Comparison of ENCODE assay signal across 19 cellular contexts in the genomic region with DNA sequence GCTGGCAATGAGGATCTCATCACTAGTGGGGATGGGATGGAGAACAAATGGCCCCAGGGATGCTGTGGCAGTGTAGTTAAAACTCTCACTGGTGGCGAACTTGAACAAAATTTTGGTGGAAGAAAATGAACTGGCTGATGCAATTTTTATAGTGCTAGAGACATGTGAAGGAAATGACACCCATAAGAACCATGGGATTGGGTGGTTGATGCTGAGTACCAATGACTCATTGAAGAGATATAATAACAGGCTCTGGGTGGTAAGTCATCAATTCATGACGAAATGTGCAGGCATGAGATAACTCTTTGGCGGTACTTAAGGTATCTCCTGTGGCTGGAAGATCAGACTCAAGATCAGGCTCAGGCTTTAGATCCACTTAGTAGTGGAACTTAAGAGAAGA.
DNase-seq lines count a peak whose midpoint lies in the region; ATAC-seq and TF ChIP-seq lines count a peak whose summit lies in the region.
"Had no signal": no experiment of that assay in that cellular context is flagged by ENCODE, and none has a peak within 500 bp of the region (broad histone marks: within the 10 kb centered on the region; RNA-seq: fewer than 3 reads in every experiment).

No MANE protein-coding gene starts in this region.

- DNase-seq in EL (peak; percentile 53), brain microvascular endothelial cell (peak; percentile 65), iris pigment epithelial cell (ENCODE audit: low read depth) (peak; percentile 86), mesothelial cell of epicardium (ENCODE audit: low spot score in 2 of 2, unreplicated experiment in 2 of 2) (no peak), NCI-H2029 treated with DMSO at 0.1 percent for 48 hours (lab: John Stamatoyannopoulos, UW) (no peak), testis (no peak)
- DNase-seq: activated naive CD4-positive, alpha-beta T cell treated with anti-CD3 and anti-CD28 coated beads, Interleukin-2, amount 50 U/mL, for 16 hours; activated T-cell treated with anti-CD3 and anti-CD28 coated beads for 4 hours; Kasumi-1; left ventricle myocardium inferior; NCI-H1930; NCI-H524; tibial artery had no signal

- no peak overlapping the region for H3K4me3 Mint-ChIP-seq in mesothelial cell of epicardium

- H3K9me3 Mint-ChIP-seq in mesothelial cell of epicardium, result no peaks in the 10 kb centered on the region

- H3K27me3 ChIP-seq in Loucy (ENCODE audit: insufficient read depth, low read length, poor library complexity, severe bottlenecking), result no peaks in the 10 kb centered on the region
- no peaks in the 10 kb centered on the region for H3K27me3 ChIP-seq in brain microvascular endothelial cell (replicated peaks)
- no peaks in the 10 kb centered on the region for H3K27me3 ChIP-seq in testis
- H3K27me3 ChIP-seq: BLaER1 treated with 17β-estradiol and CSF1 and Interleukin-3, amounts not matched to agents 10 nM and 100 nM; SJSA1; tibial artery had no signal

- H3K27ac Mint-ChIP-seq in mesothelial cell of epicardium, result no peak overlapping the region

- no peaks in the 10 kb centered on the region for H3K27me3 Mint-ChIP-seq in mesothelial cell of epicardium (ENCODE audit: low read depth)

- H3K4me1 ChIP-seq in Loucy (ENCODE audit: insufficient read depth, low read length, poor library complexity, severe bottlenecking) (peaks cover 3% of the 10 kb centered on the region), testis (no peaks in the 10 kb centered on the region)
- H3K4me1 ChIP-seq: left ventricle myocardium inferior, SJSA1, tibial artery had no signal

- peaks cover 8% of the 10 kb centered on the region for H3K4me1 Mint-ChIP-seq in mesothelial cell of epicardium

- no peak for TF ChIP-seq POLR2A in testis (IDR thresholded peaks at IDR 0.05)

- no peaks in the 10 kb centered on the region for H3K36me3 Mint-ChIP-seq in mesothelial cell of epicardium

- H2AFZ ChIP-seq in Loucy (ENCODE audit: low read length), result peak overlapping the region; percentile 42; the same call in 1 of the 2 replicates

- H3K9ac ChIP-seq in Loucy (ENCODE audit: low read depth, low read length, poor library complexity, severe bottlenecking), result no peak overlapping the region
- H3K9ac ChIP-seq: BLaER1 treated with 17β-estradiol and CSF1 and Interleukin-3, amounts not matched to agents 10 nM and 100 nM had no signal

- in situ Hi-C loops in brain microvascular endothelial cell (cut with HindIII; ENCODE audit: low pct_ligation_motif_present, low sequenced_read_pairs), result no loop called here

- no peaks in the 10 kb centered on the region for H3F3A ChIP-seq in Loucy (ENCODE audit: low read depth)

- WGBS in testis, 2 donors, result 97 to 100% methylated on average over 3 of the region's 3 CpGs

- intact Hi-C loops in testis (cut with DNase I; ENCODE audit: low total_unique reads), result no loop called here

- no peak for ATAC-seq in HG02884 (IDR thresholded peaks at IDR 0.05; ENCODE audit: unreplicated experiment)

- TF ChIP-seq CTCF in Loucy (conservative IDR thresholded peaks at IDR 0.05; ENCODE audit: low read length) (no peak), brain microvascular endothelial cell (IDR thresholded peaks at IDR 0.05; ENCODE audit: low read depth, low read length, missing control alignments) (no peak), mesothelial cell of epicardium (IDR thresholded peaks at IDR 0.05; ENCODE audit: unreplicated experiment) (no peak), testis (IDR thresholded peaks at IDR 0.05) (no peak)

- no peaks in the 10 kb centered on the region for H3K9me2 ChIP-seq in Loucy (replicated peaks; ENCODE audit: low read depth, low read length)

- H3K9me3 ChIP-seq in Loucy (ENCODE audit: insufficient read depth, low read depth, low read length) (no peaks in the 10 kb centered on the region), testis (no peaks in the 10 kb centered on the region)
- H3K9me3 ChIP-seq: BLaER1 treated with 17β-estradiol and CSF1 and Interleukin-3, amounts not matched to agents 10 nM and 100 nM; left ventricle myocardium inferior; SJSA1; tibial artery had no signal

- H3K4me2 ChIP-seq in Loucy (ENCODE audit: low read depth, low read length, poor library complexity, severe bottlenecking), result no peak overlapping the region
- H3K4me2 ChIP-seq: smooth muscle cell had no signal

- H3K4me3 ChIP-seq in Loucy (ENCODE audit: low read length, poor library complexity, severe bottlenecking) (no peak overlapping the region), brain microvascular endothelial cell (ENCODE audit: low read depth, low read length) (no peak overlapping the region), testis (no peak overlapping the region)
- H3K4me3 ChIP-seq: BLaER1 treated with 17β-estradiol and CSF1 and Interleukin-3, amounts not matched to agents 10 nM and 100 nM; left ventricle myocardium inferior; SJSA1; smooth muscle cell; tibial artery had no signal

- no peaks in the 10 kb centered on the region for H3K79me2 ChIP-seq in Loucy (ENCODE audit: insufficient read depth, low read length)

- no peaks in the 10 kb centered on the region for H4K20me1 ChIP-seq in Loucy (ENCODE audit: insufficient read depth, low read length, poor library complexity, severe bottlenecking)
- H4K20me1 ChIP-seq: BLaER1 treated with 17β-estradiol and CSF1 and Interleukin-3, amounts not matched to agents 10 nM and 100 nM had no signal

- H3K36me3 ChIP-seq in Loucy (ENCODE audit: insufficient read depth, low read length), result no peaks in the 10 kb centered on the region
- H3K36me3 ChIP-seq in brain microvascular endothelial cell (replicated peaks), result no peaks in the 10 kb centered on the region
- no peaks in the 10 kb centered on the region for H3K36me3 ChIP-seq in testis (ENCODE audit: low read depth, missing control alignments)
- H3K36me3 ChIP-seq: BLaER1 treated with 17β-estradiol and CSF1 and Interleukin-3, amounts not matched to agents 10 nM and 100 nM; left ventricle myocardium inferior; SJSA1; tibial artery had no signal

- H3K27ac ChIP-seq in brain microvascular endothelial cell, result peak overlapping the region; percentile 19
- H3K27ac ChIP-seq in testis, result no peak overlapping the region
- H3K27ac ChIP-seq: BLaER1 treated with 17β-estradiol and CSF1 and Interleukin-3, amounts not matched to agents 10 nM and 100 nM; HL-60; left ventricle myocardium inferior; SJSA1; tibial artery had no signal

Comparison
In these comparisons a context has a peak if more than half of its experiments do, and no peak if none do; other contexts are left out.
1. DNase-seq: peak in EL (single experiment), brain microvascular endothelial cell (single experiment) and iris pigment epithelial cell (single experiment); none in mesothelial cell of epicardium (0 of 2), NCI-H2029 treated with DMSO at 0.1 percent for 48 hours (single experiment) and testis (single experiment).